In genomic region chr13:28620011-28620830, GRCh38 we compare ENCODE assay signal across 21 cellular contexts.
"Had no signal": no experiment of that assay in that cellular context is flagged by ENCODE, and none has a peak within 500 bp of the region (broad histone marks: within the 10 kb centered on the region; RNA-seq: fewer than 3 reads in every experiment).

No MANE protein-coding gene starts in this region.

- H3K4me1 Mint-ChIP-seq: neural crest cell had no signal

- H3K27ac ChIP-seq: body of pancreas, epithelial cell of prostate, left lung, psoas muscle, suprapubic skin had no signal

- H3K4me1 ChIP-seq: body of pancreas, psoas muscle had no signal

- DNase-seq: activated CD4-positive, alpha-beta T cell treated with anti-CD3 and anti-CD28 coated beads for 36 hours; activated CD4-positive, alpha-beta T cell treated with anti-CD3 and anti-CD28 coated beads, Interleukin-2, amount 50 U/mL, for 48 hours; activated T-cell treated with anti-CD3 and anti-CD28 coated beads for 4 hours; amygdala; body of pancreas; endodermal cell; head of caudate nucleus; kidney; left lung; psoas muscle; right cardiac atrium; small intestine; stimulated activated CD4-positive, alpha-beta T cell treated with anti-CD3 and anti-CD28 coated beads, Interleukin-15, amount 100 ng/mL, for 24 hours; stimulated activated CD4-positive, alpha-beta T cell treated with anti-CD3 and anti-CD28 coated beads, Interleukin-2, amount 100 ng/mL, for 48 hours; stimulated activated naive CD8-positive, alpha-beta T cell treated with anti-CD3 and anti-CD28 coated beads, Interleukin-15, amount 100 ng/mL, for 72 hours had no signal

- H3K27me3 ChIP-seq: body of pancreas, left lung, suprapubic skin had no signal

- H3K9me3 ChIP-seq: body of pancreas, left lung, psoas muscle, suprapubic skin had no signal

- H3K36me3 Mint-ChIP-seq: activated naive CD8-positive, alpha-beta T cell; mesothelial cell of epicardium; type B pancreatic cell had no signal

- H3K4me3 ChIP-seq: body of pancreas, left lung, psoas muscle, suprapubic skin had no signal

- H3K27me3 Mint-ChIP-seq: activated naive CD8-positive, alpha-beta T cell; stimulated activated naive CD8-positive, alpha-beta T cell treated with anti-CD3 and anti-CD28 coated beads, Interleukin-15, amount 100 ng/mL, for 72 hours had no signal

- H3K36me3 ChIP-seq: left lung, suprapubic skin had no signal

- H3K4me3 Mint-ChIP-seq: activated CD4-positive, alpha-beta T cell treated with anti-CD3 and anti-CD28 coated beads for 36 hours; activated naive CD8-positive, alpha-beta T cell; endodermal cell; mesothelial cell of epicardium; neural crest cell; stimulated activated naive CD8-positive, alpha-beta T cell treated with anti-CD3 and anti-CD28 coated beads, Interleukin-15, amount 100 ng/mL, for 72 hours; type B pancreatic cell had no signal

- H3K9me3 Mint-ChIP-seq: endodermal cell; mesothelial cell of epicardium; neural crest cell; stimulated activated naive CD8-positive, alpha-beta T cell treated with anti-CD3 and anti-CD28 coated beads, Interleukin-15, amount 100 ng/mL, for 72 hours had no signal

- H3K27ac Mint-ChIP-seq: activated CD4-positive, alpha-beta T cell treated with anti-CD3 and anti-CD28 coated beads for 36 hours; activated naive CD8-positive, alpha-beta T cell; endodermal cell; mesothelial cell of epicardium; stimulated activated naive CD8-positive, alpha-beta T cell treated with anti-CD3 and anti-CD28 coated beads, Interleukin-15, amount 100 ng/mL, for 72 hours; type B pancreatic cell had no signal

- ATAC-seq: activated CD4-positive, alpha-beta T cell treated with anti-CD3 and anti-CD28 coated beads for 36 hours; body of pancreas; left lung; psoas muscle; right cardiac atrium; stimulated activated naive CD8-positive, alpha-beta T cell treated with anti-CD3 and anti-CD28 coated beads, Interleukin-15, amount 100 ng/mL, for 72 hours had no signal
